9 cellular contexts compared by ENCODE assay signal in the genomic region with DNA sequence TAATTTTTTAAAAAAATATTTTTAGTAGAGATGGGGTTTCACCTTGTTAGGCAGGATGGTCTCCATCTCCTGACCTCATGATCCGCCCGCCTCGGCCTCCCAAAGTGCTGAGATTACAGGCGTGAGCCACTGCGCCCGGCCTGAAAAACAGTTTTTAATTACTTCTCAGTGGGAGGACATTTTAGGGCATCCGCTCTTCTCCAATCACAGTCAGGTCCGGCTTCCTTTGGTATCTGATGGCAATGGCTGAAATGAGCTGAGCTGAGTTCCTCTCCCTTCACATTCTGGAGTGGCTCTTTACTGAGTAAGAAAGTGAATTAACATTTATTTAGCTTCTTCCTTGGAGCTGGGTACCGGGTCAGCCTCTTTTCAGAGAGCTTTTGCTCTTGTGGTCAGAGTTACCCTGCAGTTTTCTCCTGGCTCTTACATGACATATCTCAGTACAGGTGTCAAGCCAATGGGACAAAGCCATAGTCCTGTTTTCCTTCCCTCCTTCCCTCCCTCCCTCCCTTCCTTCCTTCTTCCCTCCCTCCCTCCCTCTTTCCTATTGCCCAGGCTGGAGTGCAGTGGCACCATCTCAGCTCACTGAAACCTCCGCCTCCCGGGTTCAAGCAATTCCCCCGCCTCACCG. TPM values are rescaled to one million over a fixed set of nuclear protein-coding genes. Genes with fewer than 3 reads are reported as not detected.
DNase-seq lines count a peak whose midpoint lies in the region; ATAC-seq and TF ChIP-seq lines count a peak whose summit lies in the region.
"Had no signal": no experiment of that assay in that cellular context is flagged by ENCODE, and none has a peak within 500 bp of the region (broad histone marks: within the 10 kb centered on the region; RNA-seq: fewer than 3 reads in every experiment).

No MANE protein-coding gene starts in this region.

- TF ChIP-seq CTCF in DND-41 (IDR thresholded peaks at IDR 0.05; ENCODE audit: borderline replicate concordance, extremely low read depth, low read length, poor library complexity, severe bottlenecking) (no peak), coronary artery (IDR thresholded peaks at IDR 0.05) (no peak)

- no peak for DNase-seq in DND-41
- DNase-seq in coronary artery (ENCODE audit: low spot score), result no peak
- no peak for DNase-seq in neuronal stem cell (ENCODE audit: low spot score)
- DNase-seq in NCI-H1105 treated with DMSO at 0.1 percent for 48 hours (lab: John Stamatoyannopoulos, UW), result no peak
- no peak for DNase-seq in HT-29 (ENCODE audit: low spot score)
- DNase-seq: DMS79 treated with DMSO at 0.1 percent for 48 hours had no signal

- 68% methylated on average over 13 of the region's 13 CpGs for WGBS in HUES64
- no CpG with 5 or more reads among the region's 13 CpGs for WGBS in neuronal stem cell (ENCODE audit: extremely low coverage in 2 of 2, insufficient read length in 2 of 2, insufficient replicate concordance in 1 of 2), 2 donors

- H3K79me1 ChIP-seq in neuronal stem cell (ENCODE audit: low read depth, low read length), result no peaks in the 10 kb centered on the region

- H3K18ac ChIP-seq in neuronal stem cell (ENCODE audit: low read length), result no peak overlapping the region

- no peaks in the 10 kb centered on the region for H3K27me3 ChIP-seq in DND-41 (ENCODE audit: insufficient read depth, low read length, poor library complexity)
- no peaks in the 10 kb centered on the region for H3K27me3 ChIP-seq in HUES64 (ENCODE audit: insufficient read depth, low read length)
- H3K27me3 ChIP-seq in neuronal stem cell (ENCODE audit: control insufficient read depth in 3 of 3, insufficient read depth in 3 of 3, low read depth in 1 of 3, low read length in 3 of 3), result no peaks in the 10 kb centered on the region

- H3K9ac ChIP-seq in DND-41 (ENCODE audit: low read depth, low read length) (no peak overlapping the region), HUES64 (ENCODE audit: low read depth, low read length) (no peak overlapping the region), neuronal stem cell (ENCODE audit: low read depth, low read length, poor library complexity) (no peak overlapping the region)

- peaks cover 20% of the 10 kb centered on the region for H3K79me2 ChIP-seq in DND-41 (ENCODE audit: insufficient read depth, low read length)

- no peak overlapping the region for H3K14ac ChIP-seq in neuronal stem cell (ENCODE audit: low read length)

- H2BK12ac ChIP-seq in neuronal stem cell (ENCODE audit: low read length), result no peak overlapping the region

- H4K20me1 ChIP-seq in DND-41 (ENCODE audit: insufficient read depth, low read length), result no peaks in the 10 kb centered on the region

- H4K8ac ChIP-seq in neuronal stem cell (ENCODE audit: low read depth, low read length), result no peak overlapping the region

- ATAC-seq in DND-41 (ENCODE audit: insufficient read depth, low read depth) (no peak), GM21360 (IDR thresholded peaks at IDR 0.05; ENCODE audit: unreplicated experiment) (no peak), GM21529 (IDR thresholded peaks at IDR 0.05; ENCODE audit: unreplicated experiment) (no peak)

- peaks cover 22% of the 10 kb centered on the region; the same call in 1 of the 2 replicates for H3K36me3 ChIP-seq in DND-41 (ENCODE audit: insufficient read depth, low read length)
- peaks cover 16% of the 10 kb centered on the region for H3K36me3 ChIP-seq in HUES64 (ENCODE audit: insufficient read depth, low read length)
- H3K36me3 ChIP-seq in neuronal stem cell (replicated peaks in 1 of 2; ENCODE audit: control insufficient read depth in 2 of 2, insufficient read depth in 2 of 2, low read length in 2 of 2), result peaks cover 2 to 19% of the 10 kb centered on the region in 2 donors

- peaks cover 20% of the 10 kb centered on the region for H3K4me1 ChIP-seq in DND-41 (ENCODE audit: insufficient read depth, low read length)
- no peaks in the 10 kb centered on the region for H3K4me1 ChIP-seq in HUES64 (ENCODE audit: insufficient read depth, low read length)
- H3K4me1 ChIP-seq in neuronal stem cell (ENCODE audit: control insufficient read depth in 2 of 2, insufficient read depth in 1 of 2, low read depth in 1 of 2, low read length in 2 of 2), result peaks cover 0 to 5% of the 10 kb centered on the region in 2 donors

- no peak overlapping the region for H3K4ac ChIP-seq in neuronal stem cell (ENCODE audit: low read length)

- no peak overlapping the region for H4K91ac ChIP-seq in neuronal stem cell (ENCODE audit: low read depth, low read length, poor library complexity)

- no peaks in the 10 kb centered on the region for H3K9me3 ChIP-seq in DND-41 (ENCODE audit: insufficient read depth, low read length, severe bottlenecking)
- no peaks in the 10 kb centered on the region for H3K9me3 ChIP-seq in HUES64 (ENCODE audit: insufficient read depth, low read depth, low read length)
- H3K9me3 ChIP-seq in neuronal stem cell (replicated peaks in 1 of 2; ENCODE audit: control insufficient read depth in 2 of 2, insufficient read depth in 1 of 2, low read depth in 1 of 2, low read length in 2 of 2), result no peaks in the 10 kb centered on the region

- no peak overlapping the region for H2BK15ac ChIP-seq in neuronal stem cell (ENCODE audit: low read length)

- H3K27ac ChIP-seq in DND-41 (ENCODE audit: low read length) (no peak overlapping the region), HUES64 (ENCODE audit: low read depth, low read length) (no peak overlapping the region), coronary artery (peak overlapping the region in 1 of 2 donors; percentile 86), neuronal stem cell (replicated peaks; ENCODE audit: low read length) (no peak overlapping the region)

- no peak overlapping the region for H3K23ac ChIP-seq in neuronal stem cell (ENCODE audit: low read depth, low read length, poor library complexity)

- no peak overlapping the region for H2BK5ac ChIP-seq in neuronal stem cell (ENCODE audit: low read length)

- no peak overlapping the region for H2AK5ac ChIP-seq in neuronal stem cell (ENCODE audit: low read depth, low read length)

- H3K4me2 ChIP-seq in DND-41 (ENCODE audit: insufficient read depth, low read length), result no peak overlapping the region
- peak overlapping the region; percentile 83 for H3K4me2 ChIP-seq in neuronal stem cell (ENCODE audit: insufficient read depth, low read length, poor library complexity, severe bottlenecking)

- H3K4me3 ChIP-seq in DND-41 (ENCODE audit: low read depth in 1 of 2, low read length in 2 of 2) (no peak overlapping the region), HUES64 (ENCODE audit: low read length) (peak overlapping the region; percentile 84; the same call in 1 of the 2 replicates), coronary artery (peak overlapping the region; percentile 92), neuronal stem cell (ENCODE audit: low read length in 2 of 2) (peak overlapping the region in 1 of 2 donors; percentile 96)

- H2AFZ ChIP-seq in DND-41 (ENCODE audit: low read depth, low read length), result 0 out of 2 replicates have a peak overlapping the region, but pooled peaks have one; percentile 50
- peak overlapping the region; percentile 99 for H2AFZ ChIP-seq in neuronal stem cell (ENCODE audit: low read length)

- no peak overlapping the region for H2BK120ac ChIP-seq in neuronal stem cell (ENCODE audit: low read depth, low read length)

RNA-seq across cellular contexts. Expression of a gene that starts 1.1 kb away (rescaled TPM):
- 20.2 TPM for polyA plus RNA-seq in HUES64 (2013, experiment 1 of 2)
- 18.6 TPM for polyA plus RNA-seq in HUES64 (2013, experiment 2 of 2)
- polyA plus RNA-seq in neuronal stem cell (2013, experiment 1 of 2), result 11.3 TPM
- polyA plus RNA-seq in neuronal stem cell (2013, experiment 2 of 2), result 10.9 TPM
- 8.9 and 10.9 TPM in 2 replicates for total RNA-seq in HT-29 (2014; rRNA removed; shearing (Covaris generic))

Comparison
In these comparisons a context has a peak if more than half of its experiments do, and no peak if none do; other contexts are left out.
1. H3K4me3 ChIP-seq: peak in HUES64 (single experiment) and coronary artery (single experiment); none in DND-41 (0 of 2).